Comparison of ENCODE assay signal across 28 cellular contexts in genomic region chr4:15718959-15719358, GRCh38. TPM values are rescaled to one million over a fixed set of nuclear protein-coding genes. Genes with fewer than 3 reads are reported as not detected.
"Had no signal": no experiment of that assay in that cellular context is flagged by ENCODE, and none has a peak within 500 bp of the region (broad histone marks: within the 10 kb centered on the region; RNA-seq: fewer than 3 reads in every experiment).

No MANE protein-coding gene starts in this region.

- H3K27ac Mint-ChIP-seq: activated B cell treated with CpG ODN at 0.5 μM for 24 hours; activated CD8-positive, alpha-beta T cell treated with anti-CD3 and anti-CD28 coated beads for 36 hours; activated naive CD4-positive, alpha-beta T cell treated with anti-CD3 and anti-CD28 coated beads, Interleukin-2, amount 50 U/mL, for 72 hours; activated T-helper 17 cell treated with anti-CD3 and anti-CD28 coated beads, Interleukin-2, amount 50 U/mL, for 72 hours; naive thymus-derived CD8-positive, alpha-beta T cell; T-helper 2 cell treated with Interferon-gamma antibody and Interleukin-4, amounts not matched to agents 5 μg/mL and 100 μg/mL, for 36 hours; type B pancreatic cell had no signal

- H3K4me3 ChIP-seq: esophagus squamous epithelium, left ventricle myocardium inferior, thoracic aorta, uterus had no signal

- H3K4me3 Mint-ChIP-seq: activated B cell treated with CpG ODN at 0.5 μM for 24 hours; activated CD8-positive, alpha-beta T cell treated with anti-CD3 and anti-CD28 coated beads for 36 hours; activated T-cell treated with anti-CD3 and anti-CD28 coated beads, Interleukin-2, amount 50 U/mL, for 4 hours; activated T-helper 17 cell treated with anti-CD3 and anti-CD28 coated beads, Interleukin-2, amount 50 U/mL, for 72 hours; central memory CD8-positive, alpha-beta T cell; naive thymus-derived CD8-positive, alpha-beta T cell; neural crest cell; T-helper 2 cell treated with Interferon-gamma antibody and Interleukin-4, amounts not matched to agents 5 μg/mL and 100 μg/mL, for 36 hours; type B pancreatic cell had no signal

- DNase-seq: activated B cell treated with CpG ODN at 0.5 μM for 24 hours; activated CD4-positive, alpha-beta T cell treated with anti-CD3 and anti-CD28 coated beads, Interleukin-2, amount 50 U/mL, for 1 hour; activated CD8-positive, alpha-beta T cell treated with anti-CD3 and anti-CD28 coated beads for 36 hours; activated naive CD4-positive, alpha-beta T cell; activated T-cell treated with anti-CD3 and anti-CD28 coated beads, Interleukin-2, amount 50 U/mL, for 4 hours; effector CD8-positive, alpha-beta T cell; esophagus squamous epithelium; kidney glomerular epithelial cell; left ventricle myocardium inferior; naive thymus-derived CD8-positive, alpha-beta T cell; occipital lobe; right cardiac atrium; stimulated activated CD4-positive, alpha-beta T cell treated with anti-CD3 and anti-CD28 coated beads, Interleukin-2, amount 100 ng/mL, for 48 hours; stimulated activated naive CD4-positive, alpha-beta T cell treated with Interleukin-2 at 50 U/mL for 16 hours; T-helper 1 cell; uterus had no signal

- H3K36me3 ChIP-seq: thoracic aorta, uterus had no signal

- H3K4me1 ChIP-seq: uterus had no signal

- H3K27ac ChIP-seq: epithelial cell of prostate, esophagus squamous epithelium, left ventricle myocardium inferior, thoracic aorta, uterus had no signal

- H3K36me3 Mint-ChIP-seq: activated naive CD4-positive, alpha-beta T cell treated with anti-CD3 and anti-CD28 coated beads, Interleukin-2, amount 50 U/mL, for 72 hours; naive thymus-derived CD8-positive, alpha-beta T cell; type B pancreatic cell had no signal

- ATAC-seq: activated CD8-positive, alpha-beta T cell treated with anti-CD3 and anti-CD28 coated beads for 36 hours; activated naive CD4-positive, alpha-beta T cell treated with anti-CD3 and anti-CD28 coated beads, Interleukin-2, amount 50 U/mL, for 72 hours; activated T-cell treated with anti-CD3 and anti-CD28 coated beads, Interleukin-2, amount 50 U/mL, for 4 hours; activated T-helper 17 cell treated with anti-CD3 and anti-CD28 coated beads, Interleukin-2, amount 50 U/mL, for 72 hours; naive thymus-derived CD8-positive, alpha-beta T cell; right cardiac atrium had no signal

- H3K9me3 ChIP-seq: esophagus squamous epithelium, left ventricle myocardium inferior, thoracic aorta, uterus had no signal

- H3K4me1 Mint-ChIP-seq: activated B cell treated with CpG ODN at 0.5 μM for 24 hours; activated T-helper 17 cell treated with anti-CD3 and anti-CD28 coated beads, Interleukin-2, amount 50 U/mL, for 72 hours; central memory CD8-positive, alpha-beta T cell; naive thymus-derived CD8-positive, alpha-beta T cell; neural crest cell had no signal

- H3K27me3 Mint-ChIP-seq: activated B cell treated with CpG ODN at 0.5 μM for 24 hours; activated CD8-positive, alpha-beta T cell treated with anti-CD3 and anti-CD28 coated beads for 36 hours; activated T-helper 17 cell treated with anti-CD3 and anti-CD28 coated beads, Interleukin-2, amount 50 U/mL, for 72 hours; naive thymus-derived CD8-positive, alpha-beta T cell; type B pancreatic cell had no signal

- H3K9me3 Mint-ChIP-seq: activated B cell treated with CpG ODN at 0.5 μM for 24 hours; activated CD8-positive, alpha-beta T cell treated with anti-CD3 and anti-CD28 coated beads for 36 hours; activated naive CD4-positive, alpha-beta T cell treated with anti-CD3 and anti-CD28 coated beads, Interleukin-2, amount 50 U/mL, for 72 hours; activated T-cell treated with anti-CD3 and anti-CD28 coated beads, Interleukin-2, amount 50 U/mL, for 4 hours; activated T-helper 17 cell treated with anti-CD3 and anti-CD28 coated beads, Interleukin-2, amount 50 U/mL, for 72 hours; central memory CD8-positive, alpha-beta T cell; naive thymus-derived CD8-positive, alpha-beta T cell; neural crest cell; T-helper 2 cell treated with Interferon-gamma antibody and Interleukin-4, amounts not matched to agents 5 μg/mL and 100 μg/mL, for 36 hours; type B pancreatic cell had no signal

- H3K27me3 ChIP-seq: uterus had no signal

- FAIRE-seq: bronchial epithelial cell, colon, endometrium, frontal cortex had no signal

RNA-seq across cellular contexts. Expression of gene CD38, which starts 59.2 kb away (rescaled TPM):
- total RNA-seq: bronchial epithelial cell had no signal
